1 cellular context compared by ENCODE assay signal in genomic region chr10:89707372-89707771, GRCh38.
TF ChIP-seq lines count a peak whose summit lies in the region.

No MANE protein-coding gene starts in this region.

TF ChIP-seq in IMR-90, 13 proteins besides CTCF, POLR2A, EP300 and RAD21:
- TF ChIP-seq BHLHE40 (IDR thresholded peaks at IDR 0.05; ENCODE audit: low read depth, low read length): no peak
- no peak for TF ChIP-seq MAZ (IDR thresholded peaks at IDR 0.05; ENCODE audit: borderline replicate concordance, low read depth, low read length)
- TF ChIP-seq FOS (IDR thresholded peaks at IDR 0.05; ENCODE audit: low read depth, low read length): no peak
- TF ChIP-seq RFX5 (IDR thresholded peaks at IDR 0.05; ENCODE audit: low read depth, low read length): no peak
- no peak for TF ChIP-seq CEBPB (IDR thresholded peaks at IDR 0.05; ENCODE audit: low read depth, low read length)
- TF ChIP-seq USF2 (IDR thresholded peaks at IDR 0.05; ENCODE audit: low read depth, low read length): no peak
- TF ChIP-seq ELK1 (IDR thresholded peaks at IDR 0.05; ENCODE audit: borderline replicate concordance, low read depth, low read length): no peak
- TF ChIP-seq RCOR1 (IDR thresholded peaks at IDR 0.05; ENCODE audit: insufficient replicate concordance, low read length): no peak
- TF ChIP-seq MXI1 (IDR thresholded peaks at IDR 0.05; ENCODE audit: borderline replicate concordance, low read depth, low read length): no peak
- no peak for TF ChIP-seq NFE2L2 (IDR thresholded peaks at IDR 0.05; ENCODE audit: low read depth, low read length)
- TF ChIP-seq SMC3 (IDR thresholded peaks at IDR 0.05; ENCODE audit: low read depth, low read length): no peak
- TF ChIP-seq MAFK (IDR thresholded peaks at IDR 0.05; ENCODE audit: low read depth, low read length): no peak
- TF ChIP-seq CHD1 (IDR thresholded peaks at IDR 0.05; ENCODE audit: low read depth, low read length): no peak
TF ChIP-seq in IMR-90: peak in this region for 0.
